Comparison of ENCODE assay signal across 14 cellular contexts in genomic region chr6:129536271-129536670, GRCh38.
DNase-seq lines count a peak whose midpoint lies in the region; ATAC-seq lines count a peak whose summit lies in the region.
"Had no signal": no experiment of that assay in that cellular context is flagged by ENCODE, and none has a peak within 500 bp of the region (broad histone marks: within the 10 kb centered on the region; RNA-seq: fewer than 3 reads in every experiment).

No MANE protein-coding gene starts in this region.

- no peak overlapping the region for H2AK5ac ChIP-seq in neuronal stem cell (ENCODE audit: low read depth, low read length)

- CTCF ChIA-PET in activated naive CD4-positive, alpha-beta T cell treated with anti-CD3 and anti-CD28 coated beads, Interleukin-2, amount 10 ng/mL, durations not matched to agents 7 days and 5 days (lab: Charles Lee) = no interaction called here

- H3K27ac ChIP-seq in angular gyrus (ENCODE audit: low read depth, low read length) (peak overlapping the region; percentile 1), neuronal stem cell (replicated peaks; ENCODE audit: low read length) (no peak overlapping the region), SJCRH30 (no peak overlapping the region)
- H3K27ac ChIP-seq: 22Rv1, BLaER1, HL-60 had no signal

- no peak overlapping the region for H3K18ac ChIP-seq in neuronal stem cell (ENCODE audit: low read length)

- H2BK15ac ChIP-seq in neuronal stem cell (ENCODE audit: low read length) = no peak overlapping the region

- H3K9ac ChIP-seq in neuronal stem cell (ENCODE audit: low read depth, low read length, poor library complexity) = no peak overlapping the region
- H3K9ac ChIP-seq: BLaER1 had no signal

- DNase-seq in DMS 273 (lab: John Stamatoyannopoulos, UW; ENCODE audit: unreplicated experiment) = peak; percentile 72
- DNase-seq in DMS 273 treated with DMSO at 0.1 percent for 48 hours (lab: John Stamatoyannopoulos, UW) = no peak
- DNase-seq in neuronal stem cell (ENCODE audit: low spot score) = no peak
- no peak for DNase-seq in activated naive CD4-positive, alpha-beta T cell treated with anti-CD3 and anti-CD28 coated beads, Interleukin-2, amount 10 ng/mL, durations not matched to agents 7 days and 5 days
- no peak for DNase-seq in SJCRH30
- DNase-seq: Caco-2; CD8-positive, alpha-beta memory T cell had no signal

- H2BK12ac ChIP-seq in neuronal stem cell (ENCODE audit: low read length) = no peak overlapping the region

- no peak overlapping the region for H3K27ac Mint-ChIP-seq in activated naive CD4-positive, alpha-beta T cell treated with anti-CD3 and anti-CD28 coated beads, Interleukin-2, amount 10 ng/mL, durations not matched to agents 7 days and 5 days
- H3K27ac Mint-ChIP-seq: CD8-positive, alpha-beta memory T cell had no signal

- no peak overlapping the region for H3K4ac ChIP-seq in neuronal stem cell (ENCODE audit: low read length)

- no peak overlapping the region for H2BK120ac ChIP-seq in neuronal stem cell (ENCODE audit: low read depth, low read length)

- H3K9me3 ChIP-seq in neuronal stem cell (replicated peaks in 1 of 2; ENCODE audit: control insufficient read depth in 2 of 2, insufficient read depth in 1 of 2, low read depth in 1 of 2, low read length in 2 of 2) (no peaks in the 10 kb centered on the region), SJCRH30 (replicated peaks) (no peaks in the 10 kb centered on the region)
- H3K9me3 ChIP-seq: BLaER1, Caco-2, HAP-1 had no signal

- no peak overlapping the region for H3K14ac ChIP-seq in neuronal stem cell (ENCODE audit: low read length)

- peaks cover 9% of the 10 kb centered on the region for H3K27me3 Mint-ChIP-seq in activated naive CD4-positive, alpha-beta T cell treated with anti-CD3 and anti-CD28 coated beads, Interleukin-2, amount 10 ng/mL, durations not matched to agents 7 days and 5 days
- H3K27me3 Mint-ChIP-seq: CD8-positive, alpha-beta memory T cell had no signal

- no peaks in the 10 kb centered on the region for H3K4me1 Mint-ChIP-seq in activated naive CD4-positive, alpha-beta T cell treated with anti-CD3 and anti-CD28 coated beads, Interleukin-2, amount 10 ng/mL, durations not matched to agents 7 days and 5 days
- H3K4me1 Mint-ChIP-seq: CD8-positive, alpha-beta memory T cell had no signal

- H4K8ac ChIP-seq in neuronal stem cell (ENCODE audit: low read depth, low read length) = no peak overlapping the region

- ATAC-seq in HG02973 (IDR thresholded peaks at IDR 0.05; ENCODE audit: unreplicated experiment) (no peak), GM19395 (IDR thresholded peaks at IDR 0.05; ENCODE audit: unreplicated experiment) (no peak)

- H3K9me3 Mint-ChIP-seq in activated naive CD4-positive, alpha-beta T cell treated with anti-CD3 and anti-CD28 coated beads, Interleukin-2, amount 10 ng/mL, durations not matched to agents 7 days and 5 days = no peaks in the 10 kb centered on the region

- no peaks in the 10 kb centered on the region for H3K27me3 ChIP-seq in neuronal stem cell (ENCODE audit: control insufficient read depth in 3 of 3, insufficient read depth in 3 of 3, low read depth in 1 of 3, low read length in 3 of 3)
- no peaks in the 10 kb centered on the region for H3K27me3 ChIP-seq in SJCRH30
- H3K27me3 ChIP-seq: BLaER1 had no signal

- H3K4me2 ChIP-seq in neuronal stem cell (ENCODE audit: insufficient read depth, low read length, poor library complexity, severe bottlenecking) = no peak overlapping the region
- H3K4me2 ChIP-seq: BLaER1 had no signal

- H3K4me1 ChIP-seq in neuronal stem cell (ENCODE audit: control insufficient read depth in 2 of 2, insufficient read depth in 1 of 2, low read depth in 1 of 2, low read length in 2 of 2) (no peaks in the 10 kb centered on the region), SJCRH30 (no peaks in the 10 kb centered on the region)
- H3K4me1 ChIP-seq: BLaER1, Caco-2, HAP-1 had no signal

- H3K4me3 ChIP-seq in neuronal stem cell (ENCODE audit: low read length in 2 of 2) (no peak overlapping the region), SJCRH30 (no peak overlapping the region)
- H3K4me3 ChIP-seq: BLaER1, HAP-1 had no signal

- H2AFZ ChIP-seq in neuronal stem cell (ENCODE audit: low read length) = peak overlapping the region; percentile 48

- no peak overlapping the region for H4K91ac ChIP-seq in neuronal stem cell (ENCODE audit: low read depth, low read length, poor library complexity)

- no peak overlapping the region for H2BK5ac ChIP-seq in neuronal stem cell (ENCODE audit: low read length)

- H3K36me3 ChIP-seq in neuronal stem cell (replicated peaks in 1 of 2; ENCODE audit: control insufficient read depth in 2 of 2, insufficient read depth in 2 of 2, low read length in 2 of 2) (no peaks in the 10 kb centered on the region), SJCRH30 (no peaks in the 10 kb centered on the region)
- H3K36me3 ChIP-seq: BLaER1, HAP-1 had no signal

- no peaks in the 10 kb centered on the region for H3K36me3 Mint-ChIP-seq in activated naive CD4-positive, alpha-beta T cell treated with anti-CD3 and anti-CD28 coated beads, Interleukin-2, amount 10 ng/mL, durations not matched to agents 7 days and 5 days

- no peaks in the 10 kb centered on the region for H3K79me1 ChIP-seq in neuronal stem cell (ENCODE audit: low read depth, low read length)

- H3K4me3 Mint-ChIP-seq in activated naive CD4-positive, alpha-beta T cell treated with anti-CD3 and anti-CD28 coated beads, Interleukin-2, amount 10 ng/mL, durations not matched to agents 7 days and 5 days = no peak overlapping the region
- H3K4me3 Mint-ChIP-seq: CD8-positive, alpha-beta memory T cell had no signal

- H3K23ac ChIP-seq in neuronal stem cell (ENCODE audit: low read depth, low read length, poor library complexity) = no peak overlapping the region
